ENCODE assay signal across 12 cellular contexts in genomic region chr20:1130849-1131248, GRCh38. TPM values are rescaled to one million over a fixed set of nuclear protein-coding genes. Genes with fewer than 3 reads are reported as not detected.
DNase-seq lines count a peak whose midpoint lies in the region; ATAC-seq and TF ChIP-seq lines count a peak whose summit lies in the region.
"Had no signal": no experiment of that assay in that cellular context is flagged by ENCODE, and none has a peak within 500 bp of the region (broad histone marks: within the 10 kb centered on the region; RNA-seq: fewer than 3 reads in every experiment).

No MANE protein-coding gene starts in this region.

- H3K36me3 ChIP-seq in sigmoid colon: peaks cover 30 to 92% (median 63%) of the 10 kb centered on the region in 4 donors

- no peaks in the 10 kb centered on the region for H3K27me3 ChIP-seq in sigmoid colon
- H3K27me3 ChIP-seq: SJCRH30 had no signal

- no peaks in the 10 kb centered on the region for H3K27me3 Mint-ChIP-seq in progenitor cell of endocrine pancreas
- H3K27me3 Mint-ChIP-seq: CD4-positive, CD25-positive, alpha-beta regulatory T cell had no signal

- no peak overlapping the region for H3K27ac Mint-ChIP-seq in progenitor cell of endocrine pancreas

- TF ChIP-seq CTCF in sigmoid colon (IDR thresholded peaks at IDR 0.05) (no peak), progenitor cell of endocrine pancreas (IDR thresholded peaks at IDR 0.05; ENCODE audit: unreplicated experiment) (no peak)

- H3K27ac ChIP-seq in sigmoid colon: no peak overlapping the region
- H3K27ac ChIP-seq: SJCRH30 had no signal

- peak; percentile 92 for DNase-seq in OCI-M1 (lab: John Stamatoyannopoulos, UW)
- DNase-seq in left cardiac atrium: peak; percentile 53
- no peak for DNase-seq in sciatic nerve (ENCODE audit: low spot score)
- DNase-seq in AG08395 (ENCODE audit: low spot score): no peak
- no peak for DNase-seq in sigmoid colon
- DNase-seq in progenitor cell of endocrine pancreas (ENCODE audit: low spot score, unreplicated experiment): no peak
- DNase-seq: CD4-positive, CD25-positive, alpha-beta regulatory T cell; NCI-H1930; NCI-H69; SJCRH30 had no signal

- TF ChIP-seq POLR2A in sigmoid colon (IDR thresholded peaks at IDR 0.05): no peak

- no peaks in the 10 kb centered on the region for H3K4me1 Mint-ChIP-seq in progenitor cell of endocrine pancreas (ENCODE audit: low read depth)

- peaks cover 6% of the 10 kb centered on the region for H3K9me3 Mint-ChIP-seq in progenitor cell of endocrine pancreas (ENCODE audit: low read depth)

- ATAC-seq in GM19351 (IDR thresholded peaks at IDR 0.05; ENCODE audit: unreplicated experiment) (peak; percentile 50), left cardiac atrium (peak; percentile 34 to 67), sciatic nerve (peak; percentile 67)
- ATAC-seq: esophagus mucosa had no signal

- no peaks in the 10 kb centered on the region for H3K4me1 ChIP-seq in sigmoid colon
- H3K4me1 ChIP-seq: SJCRH30 had no signal

- no peak overlapping the region for H3K4me3 Mint-ChIP-seq in progenitor cell of endocrine pancreas (ENCODE audit: low read depth)
- H3K4me3 Mint-ChIP-seq: CD4-positive, CD25-positive, alpha-beta regulatory T cell had no signal

- H3K9me3 ChIP-seq in sigmoid colon: no peaks in the 10 kb centered on the region
- H3K9me3 ChIP-seq: SJCRH30 had no signal

- no peak for TF ChIP-seq EP300 in sigmoid colon (IDR thresholded peaks at IDR 0.05)

- intact Hi-C loops in left cardiac atrium (cut with DNase I): no loop called here
- intact Hi-C loops in sciatic nerve (cut with DNase I): no loop called here
- intact Hi-C loops in sigmoid colon (cut with DNase I): no loop called here

- H3K36me3 Mint-ChIP-seq in progenitor cell of endocrine pancreas (ENCODE audit: insufficient read depth): peaks cover 53% of the 10 kb centered on the region

- 62 to 74% methylated on average over 5 of the region's 5 CpGs for WGBS in sigmoid colon, 2 donors

- no peak overlapping the region for H3K4me3 ChIP-seq in sigmoid colon
- H3K4me3 ChIP-seq: SJCRH30 had no signal

RNA-seq across cellular contexts. Expression of gene PSMF1, which starts 12.4 kb away (rescaled TPM):
- total RNA-seq in left cardiac atrium: 100 to 1,000 TPM; 117 to 119 TPM
- 187 TPM for total RNA-seq in sciatic nerve
- 100 to 1,000 TPM in 2 of 4 donors, 10 to 100 TPM in 2; 54.2 to 148 (median 110) TPM for total RNA-seq in sigmoid colon
- 10 to 100 TPM; 47.2 to 74.7 (median 55.9) TPM for polyA plus RNA-seq in sigmoid colon
- total RNA-seq in progenitor cell of endocrine pancreas: 92.5 and 94.5 TPM in 2 replicates

RNA-seq across cellular contexts. Expression of gene TMEM74B, which starts 53.9 kb away (rescaled TPM):
- 1 to 10 TPM; 6.4 to 6.5 TPM for total RNA-seq in left cardiac atrium
- 7.1 TPM for total RNA-seq in sciatic nerve
- under 1 TPM in 1 of 4 donors, not detected in 3; 0.33 TPM for total RNA-seq in sigmoid colon
- 1 to 10 TPM in 1 of 3 donors, not detected in 2; 2.9 TPM for polyA plus RNA-seq in sigmoid colon
- total RNA-seq in progenitor cell of endocrine pancreas: 15.6 and 21.9 TPM in 2 replicates
- total RNA-seq: CD4-positive, CD25-positive, alpha-beta regulatory T cell; SJCRH30 had no signal
- polyA plus RNA-seq: CD4-positive, CD25-positive, alpha-beta regulatory T cell had no signal

Comparison
In these comparisons a context has a peak if more than half of its experiments do, and no peak if none do; other contexts are left out.
1. DNase-seq: peak in OCI-M1 (single experiment) and left cardiac atrium (single experiment); none in sciatic nerve (single experiment), AG08395 (single experiment), sigmoid colon (single experiment) and progenitor cell of endocrine pancreas (single experiment).
2. Peak in every context shown above with its lines, with median percentiles within 50 percentile points of each other: ATAC-seq.